33 cellular contexts compared by ENCODE assay signal in genomic region chr16:50487528-50487927, GRCh38.
"Had no signal": no experiment of that assay in that cellular context is flagged by ENCODE, and none has a peak within 500 bp of the region (broad histone marks: within the 10 kb centered on the region; RNA-seq: fewer than 3 reads in every experiment).

No MANE protein-coding gene starts in this region.

- DNase-seq: Kasumi-1, MG63, MM.1S, MV-4-11, NCI-H1048, NCI-H1092, NCI-H1092 treated with DMSO at 0.1 percent for 48 hours, NCI-H1105, NCI-H1105 treated with DMSO at 0.1 percent for 48 hours, NCI-H1417, NCI-H1417 treated with DMSO at 0.1 percent for 48 hours, NCI-H1436, NCI-H1436 treated with DMSO at 0.1 percent for 48 hours, NCI-H146, NCI-H1694, NCI-H1694 treated with DMSO at 0.1 percent for 48 hours, NCI-H187, NCI-H187 treated with DMSO at 0.1 percent for 48 hours, NCI-H1930, NCI-H2029, NCI-H2029 treated with DMSO at 0.1 percent for 48 hours, NCI-H2081, NCI-H2081 treated with DMSO at 0.1 percent for 48 hours, NCI-H2107, NCI-H2171, NCI-H2171 treated with DMSO at 0.1 percent for 48 hours, NCI-H2227 treated with DMSO at 0.1 percent for 48 hours, NCI-H226, NCI-H345, NCI-H446, NCI-H446 treated with DMSO at 0.1 percent for 48 hours, NCI-H510A, NCI-H510A treated with DMSO at 0.1 percent for 48 hours had no signal

- H3K9me3 ChIP-seq: MG63 had no signal

- H3K27me3 ChIP-seq: MG63 had no signal

- H3K36me3 ChIP-seq: MG63 had no signal

- H3K4me3 ChIP-seq: MG63 had no signal
